ENCODE assay signal across 1 cellular context in genomic region chr2:105037572-105038382, GRCh38.
TF ChIP-seq lines count a peak whose summit lies in the region.

Gene MRPS9, plus strand, starts transcription at chr2:105038069. Its CDS starts 24 bp downstream, at chr2:105038093.

TF ChIP-seq in HepG2, 621 proteins besides CTCF, POLR2A, EP300 and RAD21 (continued from another document and continues in another):
- TF ChIP-seq, protein P1, sequence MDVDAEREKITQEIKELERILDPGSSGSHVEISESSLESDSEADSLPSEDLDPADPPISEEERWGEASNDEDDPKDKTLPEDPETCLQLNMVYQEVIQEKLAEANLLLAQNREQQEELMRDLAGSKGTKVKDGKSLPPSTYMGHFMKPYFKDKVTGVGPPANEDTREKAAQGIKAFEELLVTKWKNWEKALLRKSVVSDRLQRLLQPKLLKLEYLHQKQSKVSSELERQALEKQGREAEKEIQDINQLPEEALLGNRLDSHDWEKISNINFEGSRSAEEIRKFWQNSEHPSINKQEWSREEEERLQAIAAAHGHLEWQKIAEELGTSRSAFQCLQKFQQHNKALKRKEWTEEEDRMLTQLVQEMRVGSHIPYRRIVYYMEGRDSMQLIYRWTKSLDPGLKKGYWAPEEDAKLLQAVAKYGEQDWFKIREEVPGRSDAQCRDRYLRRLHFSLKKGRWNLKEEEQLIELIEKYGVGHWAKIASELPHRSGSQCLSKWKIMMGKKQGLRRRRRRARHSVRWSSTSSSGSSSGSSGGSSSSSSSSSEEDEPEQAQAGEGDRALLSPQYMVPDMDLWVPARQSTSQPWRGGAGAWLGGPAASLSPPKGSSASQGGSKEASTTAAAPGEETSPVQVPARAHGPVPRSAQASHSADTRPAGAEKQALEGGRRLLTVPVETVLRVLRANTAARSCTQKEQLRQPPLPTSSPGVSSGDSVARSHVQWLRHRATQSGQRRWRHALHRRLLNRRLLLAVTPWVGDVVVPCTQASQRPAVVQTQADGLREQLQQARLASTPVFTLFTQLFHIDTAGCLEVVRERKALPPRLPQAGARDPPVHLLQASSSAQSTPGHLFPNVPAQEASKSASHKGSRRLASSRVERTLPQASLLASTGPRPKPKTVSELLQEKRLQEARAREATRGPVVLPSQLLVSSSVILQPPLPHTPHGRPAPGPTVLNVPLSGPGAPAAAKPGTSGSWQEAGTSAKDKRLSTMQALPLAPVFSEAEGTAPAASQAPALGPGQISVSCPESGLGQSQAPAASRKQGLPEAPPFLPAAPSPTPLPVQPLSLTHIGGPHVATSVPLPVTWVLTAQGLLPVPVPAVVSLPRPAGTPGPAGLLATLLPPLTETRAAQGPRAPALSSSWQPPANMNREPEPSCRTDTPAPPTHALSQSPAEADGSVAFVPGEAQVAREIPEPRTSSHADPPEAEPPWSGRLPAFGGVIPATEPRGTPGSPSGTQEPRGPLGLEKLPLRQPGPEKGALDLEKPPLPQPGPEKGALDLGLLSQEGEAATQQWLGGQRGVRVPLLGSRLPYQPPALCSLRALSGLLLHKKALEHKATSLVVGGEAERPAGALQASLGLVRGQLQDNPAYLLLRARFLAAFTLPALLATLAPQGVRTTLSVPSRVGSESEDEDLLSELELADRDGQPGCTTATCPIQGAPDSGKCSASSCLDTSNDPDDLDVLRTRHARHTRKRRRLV (CRISPR knock-in tag; IDR thresholded peaks at IDR 0.05), result peak; percentile 96
- TF ChIP-seq ZSCAN12 (CRISPR knock-in tag; IDR thresholded peaks at IDR 0.05), result no peak
- TF ChIP-seq NPAS2 (CRISPR knock-in tag; IDR thresholded peaks at IDR 0.05; ENCODE audit: borderline replicate concordance), result no peak
- peak; percentile 79 for TF ChIP-seq HOXA5 (CRISPR knock-in tag; IDR thresholded peaks at IDR 0.05)
- TF ChIP-seq, protein P2, sequence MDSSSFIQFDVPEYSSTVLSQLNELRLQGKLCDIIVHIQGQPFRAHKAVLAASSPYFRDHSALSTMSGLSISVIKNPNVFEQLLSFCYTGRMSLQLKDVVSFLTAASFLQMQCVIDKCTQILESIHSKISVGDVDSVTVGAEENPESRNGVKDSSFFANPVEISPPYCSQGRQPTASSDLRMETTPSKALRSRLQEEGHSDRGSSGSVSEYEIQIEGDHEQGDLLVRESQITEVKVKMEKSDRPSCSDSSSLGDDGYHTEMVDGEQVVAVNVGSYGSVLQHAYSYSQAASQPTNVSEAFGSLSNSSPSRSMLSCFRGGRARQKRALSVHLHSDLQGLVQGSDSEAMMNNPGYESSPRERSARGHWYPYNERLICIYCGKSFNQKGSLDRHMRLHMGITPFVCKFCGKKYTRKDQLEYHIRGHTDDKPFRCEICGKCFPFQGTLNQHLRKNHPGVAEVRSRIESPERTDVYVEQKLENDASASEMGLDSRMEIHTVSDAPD (CRISPR knock-in tag; IDR thresholded peaks at IDR 0.05), result 0 out of 2 replicates have a peak, but pooled peaks have one; percentile 53
- peak; percentile 87 for TF ChIP-seq EED (CRISPR knock-in tag; IDR thresholded peaks at IDR 0.05)
- TF ChIP-seq ZNF616 (CRISPR knock-in tag; IDR thresholded peaks at IDR 0.05; ENCODE audit: low read depth), result no peak
- TF ChIP-seq MAFK (conservative IDR thresholded peaks at IDR 0.05 in 1 of 2, IDR thresholded peaks at IDR 0.05 in 1 of 2; ENCODE audit: low read length in 2 of 2), result no peak
- TF ChIP-seq FOXJ3 (CRISPR knock-in tag; IDR thresholded peaks at IDR 0.05; ENCODE audit: borderline replicate concordance), result no peak
- TF ChIP-seq CENPX (CRISPR knock-in tag; IDR thresholded peaks at IDR 0.05), result no peak
- no peak for TF ChIP-seq SATB2 (CRISPR knock-in tag; IDR thresholded peaks at IDR 0.05)
- TF ChIP-seq ARNT2 (CRISPR knock-in tag; IDR thresholded peaks at IDR 0.05; ENCODE audit: low read depth), result peak; percentile 61
- peak; percentile 50 for TF ChIP-seq AGO1 (IDR thresholded peaks at IDR 0.05; ENCODE audit: low read depth, low read length, poor library complexity, severe bottlenecking)
- no peak for TF ChIP-seq NFE2L2 (IDR thresholded peaks at IDR 0.05; ENCODE audit: low read length)
- no peak; the same call in 1 of the 2 replicates for TF ChIP-seq ZNF652 (CRISPR knock-in tag; IDR thresholded peaks at IDR 0.05; ENCODE audit: borderline replicate concordance, low read depth)
- peak; percentile 86 for TF ChIP-seq XRCC5 (optimal IDR thresholded peaks at IDR 0.05; ENCODE audit: low read length)
- TF ChIP-seq RXRB (CRISPR knock-in tag; IDR thresholded peaks at IDR 0.05; ENCODE audit: borderline replicate concordance), result peak; percentile 34; the same call in 1 of the 2 replicates
- TF ChIP-seq ZNF644 (CRISPR knock-in tag; IDR thresholded peaks at IDR 0.05; ENCODE audit: low read depth), result no peak
- 0 out of 2 replicates have a peak, but pooled peaks have one; percentile 23 for TF ChIP-seq GATAD2A (CRISPR knock-in tag; IDR thresholded peaks at IDR 0.05)
- TF ChIP-seq, protein P3, sequence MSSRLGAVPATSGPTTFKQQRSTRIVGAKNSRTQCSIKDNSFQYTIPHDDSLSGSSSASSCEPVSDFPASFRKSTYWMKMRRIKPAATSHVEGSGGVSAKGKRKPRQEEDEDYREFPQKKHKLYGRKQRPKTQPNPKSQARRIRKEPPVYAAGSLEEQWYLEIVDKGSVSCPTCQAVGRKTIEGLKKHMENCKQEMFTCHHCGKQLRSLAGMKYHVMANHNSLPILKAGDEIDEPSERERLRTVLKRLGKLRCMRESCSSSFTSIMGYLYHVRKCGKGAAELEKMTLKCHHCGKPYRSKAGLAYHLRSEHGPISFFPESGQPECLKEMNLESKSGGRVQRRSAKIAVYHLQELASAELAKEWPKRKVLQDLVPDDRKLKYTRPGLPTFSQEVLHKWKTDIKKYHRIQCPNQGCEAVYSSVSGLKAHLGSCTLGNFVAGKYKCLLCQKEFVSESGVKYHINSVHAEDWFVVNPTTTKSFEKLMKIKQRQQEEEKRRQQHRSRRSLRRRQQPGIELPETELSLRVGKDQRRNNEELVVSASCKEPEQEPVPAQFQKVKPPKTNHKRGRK (CRISPR knock-in tag; IDR thresholded peaks at IDR 0.05), result no peak
- TF ChIP-seq SALL2 (CRISPR knock-in tag; IDR thresholded peaks at IDR 0.05), result peak; percentile 29; the same call in 1 of the 2 replicates
- TF ChIP-seq ZNF282 (IDR thresholded peaks at IDR 0.05; ENCODE audit: partially characterized antibody), result no peak
- TF ChIP-seq TSC22D2 (CRISPR knock-in tag; IDR thresholded peaks at IDR 0.05; ENCODE audit: borderline replicate concordance), result 0 out of 2 replicates have a peak, but pooled peaks have one; percentile 17
- TF ChIP-seq, protein P4, sequence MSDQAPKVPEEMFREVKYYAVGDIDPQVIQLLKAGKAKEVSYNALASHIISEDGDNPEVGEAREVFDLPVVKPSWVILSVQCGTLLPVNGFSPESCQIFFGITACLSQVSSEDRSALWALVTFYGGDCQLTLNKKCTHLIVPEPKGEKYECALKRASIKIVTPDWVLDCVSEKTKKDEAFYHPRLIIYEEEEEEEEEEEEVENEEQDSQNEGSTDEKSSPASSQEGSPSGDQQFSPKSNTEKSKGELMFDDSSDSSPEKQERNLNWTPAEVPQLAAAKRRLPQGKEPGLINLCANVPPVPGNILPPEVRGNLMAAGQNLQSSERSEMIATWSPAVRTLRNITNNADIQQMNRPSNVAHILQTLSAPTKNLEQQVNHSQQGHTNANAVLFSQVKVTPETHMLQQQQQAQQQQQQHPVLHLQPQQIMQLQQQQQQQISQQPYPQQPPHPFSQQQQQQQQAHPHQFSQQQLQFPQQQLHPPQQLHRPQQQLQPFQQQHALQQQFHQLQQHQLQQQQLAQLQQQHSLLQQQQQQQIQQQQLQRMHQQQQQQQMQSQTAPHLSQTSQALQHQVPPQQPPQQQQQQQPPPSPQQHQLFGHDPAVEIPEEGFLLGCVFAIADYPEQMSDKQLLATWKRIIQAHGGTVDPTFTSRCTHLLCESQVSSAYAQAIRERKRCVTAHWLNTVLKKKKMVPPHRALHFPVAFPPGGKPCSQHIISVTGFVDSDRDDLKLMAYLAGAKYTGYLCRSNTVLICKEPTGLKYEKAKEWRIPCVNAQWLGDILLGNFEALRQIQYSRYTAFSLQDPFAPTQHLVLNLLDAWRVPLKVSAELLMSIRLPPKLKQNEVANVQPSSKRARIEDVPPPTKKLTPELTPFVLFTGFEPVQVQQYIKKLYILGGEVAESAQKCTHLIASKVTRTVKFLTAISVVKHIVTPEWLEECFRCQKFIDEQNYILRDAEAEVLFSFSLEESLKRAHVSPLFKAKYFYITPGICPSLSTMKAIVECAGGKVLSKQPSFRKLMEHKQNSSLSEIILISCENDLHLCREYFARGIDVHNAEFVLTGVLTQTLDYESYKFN (CRISPR knock-in tag; conservative IDR thresholded peaks at IDR 0.05), result peak; percentile 35; the same call in 1 of the 2 replicates
- 0 out of 2 replicates have a peak, but pooled peaks have one; percentile 23 for TF ChIP-seq ZBTB46 (CRISPR knock-in tag; IDR thresholded peaks at IDR 0.05; ENCODE audit: borderline replicate concordance)
- TF ChIP-seq MXD1 (CRISPR knock-in tag; IDR thresholded peaks at IDR 0.05), result peak; percentile 88
- TF ChIP-seq, protein P5, sequence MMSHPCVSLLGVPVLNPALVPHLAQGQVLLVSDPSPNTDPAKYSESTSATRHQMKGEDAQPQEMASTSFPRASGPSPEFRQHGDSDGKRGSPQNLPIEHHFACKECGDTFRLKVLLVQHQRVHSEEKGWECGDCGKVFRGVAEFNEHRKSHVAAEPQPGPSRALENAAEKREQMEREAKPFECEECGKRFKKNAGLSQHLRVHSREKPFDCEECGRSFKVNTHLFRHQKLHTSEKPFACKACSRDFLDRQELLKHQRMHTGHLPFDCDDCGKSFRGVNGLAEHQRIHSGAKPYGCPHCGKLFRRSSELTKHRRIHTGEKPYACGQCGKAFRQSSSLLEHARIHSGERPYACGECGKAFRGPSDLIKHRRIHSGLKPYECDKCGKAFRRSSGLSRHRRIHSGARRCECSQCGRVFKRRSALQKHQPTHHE (CRISPR knock-in tag; IDR thresholded peaks at IDR 0.05; ENCODE audit: borderline replicate concordance), result peak; percentile 51; the same call in 1 of the 2 replicates
- no peak for TF ChIP-seq MXD4 (CRISPR knock-in tag; IDR thresholded peaks at IDR 0.05)
- no peak for TF ChIP-seq XBP1 (CRISPR knock-in tag; IDR thresholded peaks at IDR 0.05)
- TF ChIP-seq, protein P6, sequence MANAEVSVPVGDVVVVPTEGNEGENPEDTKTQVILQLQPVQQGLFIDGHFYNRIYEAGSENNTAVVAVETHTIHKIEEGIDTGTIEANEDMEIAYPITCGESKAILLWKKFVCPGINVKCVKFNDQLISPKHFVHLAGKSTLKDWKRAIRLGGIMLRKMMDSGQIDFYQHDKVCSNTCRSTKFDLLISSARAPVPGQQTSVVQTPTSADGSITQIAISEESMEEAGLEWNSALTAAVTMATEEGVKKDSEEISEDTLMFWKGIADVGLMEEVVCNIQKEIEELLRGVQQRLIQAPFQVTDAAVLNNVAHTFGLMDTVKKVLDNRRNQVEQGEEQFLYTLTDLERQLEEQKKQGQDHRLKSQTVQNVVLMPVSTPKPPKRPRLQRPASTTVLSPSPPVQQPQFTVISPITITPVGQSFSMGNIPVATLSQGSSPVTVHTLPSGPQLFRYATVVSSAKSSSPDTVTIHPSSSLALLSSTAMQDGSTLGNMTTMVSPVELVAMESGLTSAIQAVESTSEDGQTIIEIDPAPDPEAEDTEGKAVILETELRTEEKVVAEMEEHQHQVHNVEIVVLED (CRISPR knock-in tag; IDR thresholded peaks at IDR 0.05; ENCODE audit: borderline replicate concordance), result peak; percentile 52; the same call in 1 of the 2 replicates
- TF ChIP-seq ZBTB38 (CRISPR knock-in tag; IDR thresholded peaks at IDR 0.05), result peak; percentile 59; the same call in 1 of the 2 replicates
- TF ChIP-seq NR1H2 (CRISPR knock-in tag; IDR thresholded peaks at IDR 0.05; ENCODE audit: borderline replicate concordance, low read depth), result peak; percentile 24; the same call in 1 of the 2 replicates
- 0 out of 2 replicates have a peak, but pooled peaks have one; percentile 36 for TF ChIP-seq PRMT3 (CRISPR knock-in tag; IDR thresholded peaks at IDR 0.05; ENCODE audit: borderline replicate concordance, low read depth)
- no peak for TF ChIP-seq SP1 (IDR thresholded peaks at IDR 0.05)
- peak; percentile 89 for TF ChIP-seq SP1 (CRISPR knock-in tag; IDR thresholded peaks at IDR 0.05)
- TF ChIP-seq ZBTB26 (CRISPR knock-in tag; IDR thresholded peaks at IDR 0.05; ENCODE audit: borderline replicate concordance), result peak; percentile 50; the same call in 1 of the 2 replicates
- no peak for TF ChIP-seq MTA3 (CRISPR knock-in tag; IDR thresholded peaks at IDR 0.05)
- no peak for TF ChIP-seq TRIM22 (IDR thresholded peaks at IDR 0.05)
